Comparison of ENCODE assay signal across 8 cellular contexts in the genomic region with DNA sequence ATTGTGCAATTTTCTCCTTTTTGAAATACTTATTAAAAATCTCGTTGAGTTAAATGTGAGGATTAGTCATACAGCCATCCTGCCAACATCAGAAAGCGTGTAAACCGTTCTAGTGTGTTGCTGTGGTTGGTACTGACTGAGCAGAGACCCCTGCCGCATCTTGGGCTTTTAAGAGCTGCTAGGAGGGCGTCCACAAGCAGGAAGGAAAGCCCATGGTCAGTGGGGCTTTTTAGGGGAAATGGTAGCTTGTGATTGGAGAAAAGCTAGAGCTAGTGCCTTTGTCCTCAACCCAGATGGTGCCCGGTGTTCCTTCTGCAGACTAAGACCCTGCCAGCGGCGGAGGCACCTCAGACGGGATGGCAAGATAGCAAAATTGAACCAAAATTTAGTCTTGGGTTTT. TPM values are rescaled to one million over a fixed set of nuclear protein-coding genes. Genes with fewer than 3 reads are reported as not detected.
DNase-seq lines count a peak whose midpoint lies in the region; ATAC-seq, FAIRE-seq and TF ChIP-seq lines count a peak whose summit lies in the region.

No MANE protein-coding gene starts in this region.

- H3K9ac ChIP-seq in GM23248 = peak overlapping the region; percentile 89
- peak overlapping the region; percentile 99 for H3K9ac ChIP-seq in PC-3 (ENCODE audit: low read length)
- peak overlapping the region; percentile 90 to 97 for H3K9ac ChIP-seq in K562 (ENCODE audit: insufficient read depth in 1 of 2, low read depth in 2 of 2, low read length in 2 of 2)
- H3K9ac ChIP-seq in liver (ENCODE audit: low read depth in 1 of 2, low read length in 2 of 2) = peak overlapping the region; percentile 81 to 97
- H3K9ac ChIP-seq in stomach smooth muscle (ENCODE audit: low read length in 2 of 2) = peak overlapping the region; percentile 64 to 82

- H3K9me1 ChIP-seq in K562 (ENCODE audit: control insufficient read depth, insufficient read depth, low read length) = no peaks in the 10 kb centered on the region

- in situ Hi-C loops in GM23248 (cut with MboI) = no loop called here
- in situ Hi-C loops in K562 (cut with MboI) = loop anchor here (5.0 kb wide), 1 partner anchor 1378 kb away; no protein-coding TSS in a partner anchor

- WGBS in GM23248 (ENCODE audit: low coverage in 1 of 2, low lambda C conversion rate in 2 of 2, missing lambda C conversion rate in 2 of 2), 2 experiments = 1% methylated on average over 9 of the region's 9 CpGs
- 5% methylated on average over 9 of the region's 9 CpGs for WGBS in K562 (ENCODE audit: insufficient coverage, low coverage, missing lambda C conversion rate)
- 3% methylated on average over 9 of the region's 9 CpGs for WGBS in liver

- H4K20me1 ChIP-seq in GM23248 (ENCODE audit: insufficient read depth) = peaks cover 18% of the 10 kb centered on the region; the same call in 1 of the 2 replicates
- H4K20me1 ChIP-seq in PC-3 (ENCODE audit: low read length) = peaks cover 43% of the 10 kb centered on the region
- H4K20me1 ChIP-seq in K562 (replicated peaks; ENCODE audit: control insufficient read depth, insufficient read depth, low read length) = peaks cover 26% of the 10 kb centered on the region

- CTCF ChIA-PET in PC-3 (lab: Charles Lee) = interaction anchor here (1.9 kb wide), 1 partner anchor 31 kb away, joined by 12 read pairs; no protein-coding TSS in a partner anchor
- CTCF ChIA-PET in K562 (lab: Yijun Ruan, JAX; ENCODE audit: low intra/inter-chr PET ratio) = interaction anchor here (0.9 kb wide), 1 partner anchor 12 kb away, joined by 3 read pairs; no protein-coding TSS in a partner anchor

- intact Hi-C loops in PC-3 (cut with micrococcal nuclease) = no loop called here
- intact Hi-C loops in K562 (cut with micrococcal nuclease) = no loop called here

- TSS peak; percentile 36 for BruUV-seq in PC-3 (replicated peaks; lab: Mats Ljungman, UMichigan)
- TSS peak; percentile 47 for BruUV-seq in K562 (replicated peaks; lab: Mats Ljungman, UMichigan)

- no peak for TF ChIP-seq EP300 in K562 (IDR thresholded peaks at IDR 0.05; ENCODE audit: low read length)

- H3K79me2 ChIP-seq in GM23248 (ENCODE audit: insufficient read depth) = peaks cover 83% of the 10 kb centered on the region
- peaks cover 82% of the 10 kb centered on the region for H3K79me2 ChIP-seq in PC-3 (ENCODE audit: low read length)
- H3K79me2 ChIP-seq in K562 (ENCODE audit: control insufficient read depth, insufficient read depth, low read length) = peaks cover 66% of the 10 kb centered on the region

- FAIRE-seq in K562 (lab: Jason Lieb, UNC) = no peak

- no peak for TF ChIP-seq POLR2A in K562 (conservative IDR thresholded peaks at IDR 0.05)

- H2AFZ ChIP-seq in GM23248 = peak overlapping the region; percentile 89
- no peak overlapping the region for H2AFZ ChIP-seq in PC-3 (ENCODE audit: low read length)
- H2AFZ ChIP-seq in K562 (ENCODE audit: low read depth, low read length) = no peak overlapping the region

- POLR2A ChIA-PET in PC-3 (lab: Charles Lee; ENCODE audit: unreplicated experiment) = no interaction called here
- POLR2A ChIA-PET in K562 (lab: Yijun Ruan, JAX) = interaction anchor here (0.6 to 2.1 kb wide), 4 partner anchors 10 to 115 kb away, joined by 3 to 7 read pairs (median 4); no protein-coding TSS in a partner anchor

- H3K4me1 ChIP-seq in GM23248 (ENCODE audit: insufficient read depth) (peaks cover 29% of the 10 kb centered on the region), PC-3 (ENCODE audit: insufficient read depth, low read length) (peaks cover 43% of the 10 kb centered on the region), K562 (replicated peaks in 1 of 2; ENCODE audit: control insufficient read depth in 2 of 2, insufficient read depth in 2 of 2, low read length in 2 of 2) (peaks cover 11% of the 10 kb centered on the region in 2 experiments; a peak in 4 of 5 replicates), liver (ENCODE audit: control insufficient read depth in 4 of 4, insufficient read depth in 4 of 4, low read length in 3 of 4) (peaks cover 1 to 29% (median 14%) of the 10 kb centered on the region in 4 donors), stomach smooth muscle (ENCODE audit: control insufficient read depth, insufficient read depth, low read length) (peaks cover 14% of the 10 kb centered on the region)

- H3K9me3 ChIP-seq in GM23248 (ENCODE audit: low read depth) = no peaks in the 10 kb centered on the region
- no peaks in the 10 kb centered on the region for H3K9me3 ChIP-seq in PC-3 (ENCODE audit: low read length)
- no peaks in the 10 kb centered on the region for H3K9me3 ChIP-seq in K562 (replicated peaks; ENCODE audit: control insufficient read depth, insufficient read depth, low read depth, low read length)
- H3K9me3 ChIP-seq in liver (ENCODE audit: control insufficient read depth in 4 of 4, low read length in 3 of 4) = no peaks in the 10 kb centered on the region
- H3K9me3 ChIP-seq in stomach smooth muscle (ENCODE audit: control insufficient read depth in 2 of 2, low read length in 2 of 2) = no peaks in the 10 kb centered on the region

- H3K9me2 ChIP-seq in GM23248 (ENCODE audit: insufficient read depth) (no peaks in the 10 kb centered on the region), PC-3 (replicated peaks; ENCODE audit: low read length) (no peaks in the 10 kb centered on the region)

- H3K36me3 ChIP-seq in GM23248 (ENCODE audit: low read depth) (0 out of 2 replicates have a peak, but pooled peaks cover 2% of the 10 kb centered on the region), PC-3 (ENCODE audit: low read depth, low read length) (peaks cover 9% of the 10 kb centered on the region; the same call in 1 of the 2 replicates), K562 (ENCODE audit: control insufficient read depth, insufficient read depth, low read length) (peaks cover 37% of the 10 kb centered on the region; the same call in 2 of the 3 replicates), liver (ENCODE audit: control insufficient read depth in 4 of 4, insufficient read depth in 3 of 4, low read depth in 1 of 4, low read length in 3 of 4) (peaks cover 0 to 8% (median 2%) of the 10 kb centered on the region in 4 donors), stomach smooth muscle (ENCODE audit: control insufficient read depth in 2 of 2, insufficient read depth in 2 of 2, low read length in 2 of 2) (peaks cover 2 to 5% of the 10 kb centered on the region in 2 donors)

- DNase-seq in GM23248 = peak; percentile 74
- DNase-seq in PC-3 = peak; percentile 45
- peak in 1 of 4 experiments; percentile 32 for DNase-seq in K562 (ENCODE audit: extremely low read depth in 1 of 4, low spot score in 3 of 4)
- DNase-seq in DMS153 (lab: John Stamatoyannopoulos, UW) = no peak

- H3K27ac ChIP-seq in GM23248 = peak overlapping the region; percentile 60
- H3K27ac ChIP-seq in PC-3 (ENCODE audit: low read length) = peak overlapping the region; percentile 66
- no peak overlapping the region; the same call in none of the 3 replicates for H3K27ac ChIP-seq in K562 (ENCODE audit: extremely low read depth, low read depth, low read length)
- peak overlapping the region; percentile 86 to 95 for H3K27ac ChIP-seq in liver (ENCODE audit: low read depth in 1 of 2, low read length in 2 of 2)
- no peak overlapping the region for H3K27ac ChIP-seq in stomach smooth muscle (ENCODE audit: low read length)

- TF ChIP-seq CTCF in PC-3 (conservative IDR thresholded peaks at IDR 0.05; ENCODE audit: low read depth, low read length) (no peak), K562 (IDR thresholded peaks at IDR 0.05 in 2 of 3, conservative IDR thresholded peaks at IDR 0.05 in 1 of 3; ENCODE audit: insufficient read depth in 2 of 3, low read depth in 1 of 3, low read length in 3 of 3) (no peak), liver (IDR thresholded peaks at IDR 0.05; ENCODE audit: low read depth, low read length, missing input control) (no peak)

- H3K4me2 ChIP-seq in GM23248 (ENCODE audit: unreplicated experiment) = peak overlapping the region; percentile 98
- peak overlapping the region; percentile 95 for H3K4me2 ChIP-seq in PC-3 (ENCODE audit: low read length)
- H3K4me2 ChIP-seq in K562 (ENCODE audit: insufficient read depth, low read length) = peak overlapping the region; percentile 92

- H3K27me3 ChIP-seq in GM23248 (replicated peaks; ENCODE audit: insufficient read depth) (no peaks in the 10 kb centered on the region), PC-3 (ENCODE audit: low read length) (no peaks in the 10 kb centered on the region), K562 (ENCODE audit: control insufficient read depth in 2 of 2, insufficient read depth in 2 of 2, low read length in 2 of 2) (no peaks in the 10 kb centered on the region), liver (ENCODE audit: control insufficient read depth in 4 of 4, insufficient read depth in 4 of 4, low read length in 3 of 4) (no peaks in the 10 kb centered on the region), stomach smooth muscle (ENCODE audit: control insufficient read depth in 1 of 2, insufficient read depth in 2 of 2, low read length in 2 of 2) (no peaks in the 10 kb centered on the region)

- H3K4me3 ChIP-seq in GM23248 (peak overlapping the region; percentile 94), PC-3 (ENCODE audit: low read length) (peak overlapping the region; percentile 93), K562 (peak overlapping the region; percentile 99), liver (ENCODE audit: low read depth in 1 of 3, low read length in 3 of 3) (peak overlapping the region; percentile 67 to 99 (median 92)), stomach smooth muscle (ENCODE audit: low read length in 2 of 2) (peak overlapping the region; percentile 80 to 89)

- TF ChIP-seq RAD21 in K562 (CRISPR knock-in tag; conservative IDR thresholded peaks at IDR 0.05 in 1 of 2, IDR thresholded peaks at IDR 0.05 in 1 of 2) (no peak), liver (IDR thresholded peaks at IDR 0.05) (no peak)

- peak; percentile 18; the same call in 1 of the 2 replicates for ATAC-seq in PC-3
- 0 out of 3 replicates have a peak, but pooled peaks have one; percentile 3 for ATAC-seq in K562
- no peak for ATAC-seq in GM21381 (IDR thresholded peaks at IDR 0.05; ENCODE audit: unreplicated experiment)
- ATAC-seq in HG02938 (IDR thresholded peaks at IDR 0.05; ENCODE audit: unreplicated experiment) = no peak

- H3F3A ChIP-seq in GM23248 (ENCODE audit: insufficient read depth) = peaks cover 22% of the 10 kb centered on the region
- no peaks in the 10 kb centered on the region for H3F3A ChIP-seq in PC-3 (ENCODE audit: low read length, unreplicated experiment)

RNA-seq across cellular contexts. Expression of gene SDHA, which starts 1.4 kb away (rescaled TPM):
- total RNA-seq in GM23248 (2014; rRNA removed; shearing (Covaris generic)) = 64.1 and 71.5 TPM in 2 replicates
- polyA plus RNA-seq in GM23248 (2016; fragmentation: Nextera tagmentation; extraction: Ambion mirVana) (95.9 and 99.2 TPM in 2 replicates), K562 (2011; rRNA removed) (130 and 203 TPM in 2 replicates), K562 (2014; fragmentation: Illumina TruSeq; extraction: Trizol) (146 and 152 TPM in 2 replicates), K562 (2014; fragmentation: Nextera tagmentation; extraction: Ambion mirVana) (100 to 1,000 TPM in 1 of 2 experiments, 10 to 100 TPM in 1; 82.9 to 136 TPM), K562 (2014; rRNA removed) (112 and 118 TPM in 2 replicates), liver (100 to 1,000 TPM; 147 to 215 TPM)
- total RNA-seq in PC-3 (2014; rRNA removed) (163 and 181 TPM in 2 replicates), K562 (2014; rRNA removed) (103 and 146 TPM in 2 replicates), K562 (2014; rRNA removed; fragmentation: Illumina TruSeq; extraction: Trizol) (130 TPM in 2 replicates), K562 (2015; rRNA removed; fragmentation: Illumina TruSeq; extraction: Trizol) (113 and 115 TPM in 2 replicates), K562 (2021) (185 and 191 TPM in 2 replicates), liver (100 to 1,000 TPM in 1 of 2 donors, 10 to 100 TPM in 1; 79.2 to 172 TPM)
- 341 and 368 TPM in 2 replicates for total RNA-seq in K562 (2011; cell fraction: chromatin; rRNA removed; ENCODE audit: low replicate concordance)
- total RNA-seq in K562 (2011; cell fraction: nucleolus; rRNA removed) = 192 and 207 TPM in 2 replicates
- total RNA-seq in K562 (2011; cell fraction: nucleoplasm; rRNA removed) = 270 and 283 TPM in 2 replicates
- 161 and 178 TPM in 2 replicates for polyA plus RNA-seq in K562 (2011; cell fraction: cytosol; rRNA removed)
- polyA plus RNA-seq in K562 (2011; cell fraction: nucleus; rRNA removed) = 237 and 251 TPM in 2 replicates
- polyA plus RNA-seq in K562 (2012) = 132 and 206 TPM in 2 replicates
- polyA minus RNA-seq in K562 (2011; rRNA and poly(A)+ RNA removed) = 238 and 274 TPM in 2 replicates
- 120 and 160 TPM in 2 replicates for polyA minus RNA-seq in K562 (2011; cell fraction: cytosol; rRNA and poly(A)+ RNA removed)
- 141 and 182 TPM in 2 replicates for polyA minus RNA-seq in K562 (2011; cell fraction: nucleus; rRNA and poly(A)+ RNA removed)

RNA-seq across cellular contexts. Expression of gene CCDC127, which starts 1.5 kb away (rescaled TPM):
- 6.3 and 7.5 TPM in 2 replicates for total RNA-seq in GM23248 (2014; rRNA removed; shearing (Covaris generic))
- polyA plus RNA-seq in GM23248 (2016; fragmentation: Nextera tagmentation; extraction: Ambion mirVana) (10.4 and 11.3 TPM in 2 replicates), K562 (2011; rRNA removed) (3.0 and 4.1 TPM in 2 replicates), K562 (2014; fragmentation: Illumina TruSeq; extraction: Trizol) (2.7 and 2.9 TPM in 2 replicates), K562 (2014; fragmentation: Nextera tagmentation; extraction: Ambion mirVana) (1 to 10 TPM; 4.4 to 4.5 TPM), K562 (2014; rRNA removed) (2.8 and 4.2 TPM in 2 replicates), liver (1 to 10 TPM; 1.1 to 2.6 TPM)
- total RNA-seq in PC-3 (2014; rRNA removed) (4.1 and 5.4 TPM in 2 replicates), K562 (2014; rRNA removed) (3.1 and 3.8 TPM in 2 replicates), K562 (2014; rRNA removed; fragmentation: Illumina TruSeq; extraction: Trizol) (3.2 and 3.6 TPM in 2 replicates), K562 (2015; rRNA removed; fragmentation: Illumina TruSeq; extraction: Trizol) (3.2 and 3.8 TPM in 2 replicates), K562 (2021) (4.3 and 4.5 TPM in 2 replicates), liver (1 to 10 TPM; 1.9 to 2.3 TPM)
- total RNA-seq in K562 (2011; cell fraction: chromatin; rRNA removed; ENCODE audit: low replicate concordance) = 14.4 and 16.8 TPM in 2 replicates
- 9.2 and 9.5 TPM in 2 replicates for total RNA-seq in K562 (2011; cell fraction: nucleolus; rRNA removed)
- 12.6 and 16.5 TPM in 2 replicates for total RNA-seq in K562 (2011; cell fraction: nucleoplasm; rRNA removed)
- polyA plus RNA-seq in K562 (2011; cell fraction: cytosol; rRNA removed) = 2.8 and 3.1 TPM in 2 replicates
- 4.0 and 4.3 TPM in 2 replicates for polyA plus RNA-seq in K562 (2011; cell fraction: nucleus; rRNA removed)
- polyA plus RNA-seq in K562 (2012) = 3.4 and 4.8 TPM in 2 replicates
- polyA minus RNA-seq in K562 (2011; rRNA and poly(A)+ RNA removed) = 3.9 and 4.0 TPM in 2 replicates
- polyA minus RNA-seq in K562 (2011; cell fraction: cytosol; rRNA and poly(A)+ RNA removed) = 1.1 and 3.1 TPM in 2 replicates
- polyA minus RNA-seq in K562 (2011; cell fraction: nucleus; rRNA and poly(A)+ RNA removed) = 6.7 and 9.2 TPM in 2 replicates

RNA-seq across cellular contexts. Expression of gene LRRC14B, which starts 28.2 kb away (rescaled TPM):
- total RNA-seq in GM23248 (2014; rRNA removed; shearing (Covaris generic)) = not detected in 2 replicates
- polyA plus RNA-seq in GM23248 (2016; fragmentation: Nextera tagmentation; extraction: Ambion mirVana) = not detected in 2 replicates
- total RNA-seq in PC-3 (2014; rRNA removed) = not detected in 2 replicates
- not detected in 2 replicates for total RNA-seq in K562 (2011; cell fraction: chromatin; rRNA removed; ENCODE audit: low replicate concordance)
- not detected in 2 replicates for total RNA-seq in K562 (2011; cell fraction: nucleolus; rRNA removed)
- not detected in 2 replicates for total RNA-seq in K562 (2011; cell fraction: nucleoplasm; rRNA removed)
- not detected in 2 replicates for total RNA-seq in K562 (2014; rRNA removed)
- total RNA-seq in K562 (2014; rRNA removed; fragmentation: Illumina TruSeq; extraction: Trizol) = not detected in 2 replicates
- total RNA-seq in K562 (2015; rRNA removed; fragmentation: Illumina TruSeq; extraction: Trizol) = not detected in 2 replicates
- not detected in 2 replicates for total RNA-seq in K562 (2021)
- not detected in 2 replicates for polyA plus RNA-seq in K562 (2011; rRNA removed)
- not detected in 2 replicates for polyA plus RNA-seq in K562 (2011; cell fraction: cytosol; rRNA removed)
- not detected in 2 replicates for polyA plus RNA-seq in K562 (2011; cell fraction: nucleus; rRNA removed)
- not detected in 2 replicates for polyA plus RNA-seq in K562 (2012)
- polyA plus RNA-seq in K562 (2014; fragmentation: Illumina TruSeq; extraction: Trizol) = not detected in 2 replicates
- not detected for polyA plus RNA-seq in K562 (2014; fragmentation: Nextera tagmentation; extraction: Ambion mirVana)
- not detected in 2 replicates for polyA plus RNA-seq in K562 (2014; rRNA removed)
- not detected in 2 replicates for polyA minus RNA-seq in K562 (2011; rRNA and poly(A)+ RNA removed)
- not detected in 2 replicates for polyA minus RNA-seq in K562 (2011; cell fraction: cytosol; rRNA and poly(A)+ RNA removed)
- not detected in 2 replicates for polyA minus RNA-seq in K562 (2011; cell fraction: nucleus; rRNA and poly(A)+ RNA removed)
- total RNA-seq in liver = under 1 TPM in 1 of 2 donors, not detected in 1; 0.09 TPM
- polyA plus RNA-seq in liver = not detected

RNA-seq across cellular contexts. Expression of gene PDCD6, which starts 52.0 kb away (rescaled TPM):
- total RNA-seq in GM23248 (2014; rRNA removed; shearing (Covaris generic)) = 117 and 131 TPM in 2 replicates
- polyA plus RNA-seq in GM23248 (2016; fragmentation: Nextera tagmentation; extraction: Ambion mirVana) (199 and 200 TPM in 2 replicates), K562 (2011; rRNA removed) (350 and 487 TPM in 2 replicates), K562 (2014; fragmentation: Illumina TruSeq; extraction: Trizol) (192 and 199 TPM in 2 replicates), K562 (2014; fragmentation: Nextera tagmentation; extraction: Ambion mirVana) (10 to 100 TPM; 36.4 to 50.0 TPM), K562 (2014; rRNA removed) (231 and 257 TPM in 2 replicates), liver (10 to 100 TPM; 55.4 to 63.9 TPM)
- total RNA-seq in PC-3 (2014; rRNA removed) (158 and 200 TPM in 2 replicates), K562 (2014; rRNA removed) (197 and 226 TPM in 2 replicates), K562 (2014; rRNA removed; fragmentation: Illumina TruSeq; extraction: Trizol) (196 and 217 TPM in 2 replicates), K562 (2015; rRNA removed; fragmentation: Illumina TruSeq; extraction: Trizol) (187 and 193 TPM in 2 replicates), K562 (2021) (148 and 156 TPM in 2 replicates), liver (10 to 100 TPM; 36.1 to 60.9 TPM)
- 308 and 309 TPM in 2 replicates for total RNA-seq in K562 (2011; cell fraction: chromatin; rRNA removed; ENCODE audit: low replicate concordance)
- 184 and 199 TPM in 2 replicates for total RNA-seq in K562 (2011; cell fraction: nucleolus; rRNA removed)
- total RNA-seq in K562 (2011; cell fraction: nucleoplasm; rRNA removed) = 242 and 272 TPM in 2 replicates
- 426 and 451 TPM in 2 replicates for polyA plus RNA-seq in K562 (2011; cell fraction: cytosol; rRNA removed)
- 307 and 341 TPM in 2 replicates for polyA plus RNA-seq in K562 (2011; cell fraction: nucleus; rRNA removed)
- 174 and 212 TPM in 2 replicates for polyA plus RNA-seq in K562 (2012)
- 195 and 295 TPM in 2 replicates for polyA minus RNA-seq in K562 (2011; rRNA and poly(A)+ RNA removed)
- 84.1 and 88.1 TPM in 2 replicates for polyA minus RNA-seq in K562 (2011; cell fraction: cytosol; rRNA and poly(A)+ RNA removed)
- polyA minus RNA-seq in K562 (2011; cell fraction: nucleus; rRNA and poly(A)+ RNA removed) = 71.5 and 88.4 TPM in 2 replicates

Comparison
In these comparisons a context has a peak if more than half of its experiments do, and no peak if none do; other contexts are left out.
1. H3K27ac ChIP-seq: peak in GM23248 (single experiment), PC-3 (single experiment) and liver (2 of 2); none in K562 (single experiment) and stomach smooth muscle (single experiment).
2. ATAC-seq: peak in PC-3 (single experiment) and K562 (single experiment); none in GM21381 (single experiment) and HG02938 (single experiment).
3. Peak in every context shown above with its lines, with median percentiles within 50 percentile points of each other: H3K4me2 ChIP-seq, H3K4me3 ChIP-seq and H3K9ac ChIP-seq.